In genomic region chr6:130602151-130602770, GRCh38 we compare ENCODE assay signal across 11 cellular contexts.
A peak's percentile ranks its signal among the peaks of the same experiment; 100 is the strongest.
DNase-seq lines count a peak whose midpoint lies in the region; ATAC-seq, FAIRE-seq and TF ChIP-seq lines count a peak whose summit lies in the region.
"Had no signal": no experiment of that assay in that cellular context is flagged by ENCODE, and none has a peak within 500 bp of the region (broad histone marks: within the 10 kb centered on the region; RNA-seq: fewer than 3 reads in every experiment).

No MANE protein-coding gene starts in this region.

- peak overlapping the region; percentile 86 for H4K5ac ChIP-seq in IMR-90 (ENCODE audit: low read depth, low read length)

- H3K27me3 Mint-ChIP-seq in activated naive CD4-positive, alpha-beta T cell treated with anti-CD3 and anti-CD28 coated beads, Interleukin-2, amount 10 ng/mL, durations not matched to agents 7 days and 5 days: peaks cover 5% of the 10 kb centered on the region
- H3K27me3 Mint-ChIP-seq: naive B cell had no signal

- no peaks in the 10 kb centered on the region for H3K27me3 ChIP-seq in IMR-90 (ENCODE audit: control insufficient read depth, insufficient read depth, low read length)
- no peaks in the 10 kb centered on the region for H3K27me3 ChIP-seq in kidney epithelial cell (ENCODE audit: control insufficient read depth, insufficient read depth, low read length)
- H3K27me3 ChIP-seq in BE2C: no peaks in the 10 kb centered on the region

- peaks cover 13% of the 10 kb centered on the region for H3K4me1 Mint-ChIP-seq in activated naive CD4-positive, alpha-beta T cell treated with anti-CD3 and anti-CD28 coated beads, Interleukin-2, amount 10 ng/mL, durations not matched to agents 7 days and 5 days

- no peak overlapping the region for H3K4me3 ChIP-seq in IMR-90 (ENCODE audit: insufficient read depth, low read depth, low read length)
- H3K4me3 ChIP-seq in kidney epithelial cell (ENCODE audit: low read depth, low read length): no peak overlapping the region
- H3K4me3 ChIP-seq in BE2C (ENCODE audit: low read depth, low read length): no peak overlapping the region
- H3K4me3 ChIP-seq: thoracic aorta had no signal

- H3K36me3 ChIP-seq in IMR-90 (ENCODE audit: control insufficient read depth, insufficient read depth, low read length) (no peaks in the 10 kb centered on the region), kidney epithelial cell (ENCODE audit: control insufficient read depth, insufficient read depth, low read length) (no peaks in the 10 kb centered on the region), BE2C (no peaks in the 10 kb centered on the region)
- H3K36me3 ChIP-seq: thoracic aorta had no signal

- H3K56ac ChIP-seq in IMR-90 (ENCODE audit: extremely low read depth, insufficient read depth, low read length): peak overlapping the region; percentile 69

- peaks cover 2% of the 10 kb centered on the region; the same call in 1 of the 2 replicates for H3K9me3 ChIP-seq in IMR-90 (ENCODE audit: control insufficient read depth, insufficient read depth, low read length)
- no peaks in the 10 kb centered on the region for H3K9me3 ChIP-seq in BE2C
- H3K9me3 ChIP-seq: thoracic aorta had no signal

- H2BK5ac ChIP-seq in IMR-90 (ENCODE audit: low read depth, low read length, poor library complexity, severe bottlenecking): peak overlapping the region; percentile 98

- H3K27ac ChIP-seq in IMR-90 (ENCODE audit: insufficient read depth, low read length): peak overlapping the region; percentile 90
- H3K27ac ChIP-seq: thoracic aorta had no signal

- no peak overlapping the region for H3K27ac Mint-ChIP-seq in activated naive CD4-positive, alpha-beta T cell treated with anti-CD3 and anti-CD28 coated beads, Interleukin-2, amount 10 ng/mL, durations not matched to agents 7 days and 5 days

- H3K9ac ChIP-seq in IMR-90 (ENCODE audit: low read depth, low read length): no peak overlapping the region

- FAIRE-seq in GM12892 (lab: Jason Lieb, UNC): no peak

- in situ Hi-C loops in IMR-90 (cut with MboI; ENCODE audit: low sequenced_read_pairs): no loop called here

- H2BK15ac ChIP-seq in IMR-90 (ENCODE audit: low read depth, low read length): peak overlapping the region; percentile 89; the same call in 2 of the 3 replicates

- TF ChIP-seq RAD21 in IMR-90 (IDR thresholded peaks at IDR 0.05; ENCODE audit: low read length): no peak; the same call in 1 of the 2 replicates

- H3K23ac ChIP-seq in IMR-90 (ENCODE audit: low read depth, low read length): peak overlapping the region; percentile 87; the same call in 1 of the 2 replicates

- H2AK5ac ChIP-seq in IMR-90 (ENCODE audit: low read depth, low read length): peak overlapping the region; percentile 88

- BruUV-seq in IMR-90 (replicated peaks; lab: Mats Ljungman, UMichigan): no TSS peak

- peaks cover 10% of the 10 kb centered on the region for H3K9me1 ChIP-seq in IMR-90 (ENCODE audit: insufficient read depth, low read length)

- H3K4me1 ChIP-seq in IMR-90 (ENCODE audit: control insufficient read depth, insufficient read depth, low read length): peaks cover 12% of the 10 kb centered on the region
- no peaks in the 10 kb centered on the region for H3K4me1 ChIP-seq in BE2C

- peak overlapping the region; percentile 21 for H2AK9ac ChIP-seq in IMR-90 (replicated peaks; ENCODE audit: low read depth, low read length, poor library complexity)

- no peaks in the 10 kb centered on the region for H4K20me1 ChIP-seq in IMR-90 (ENCODE audit: insufficient read depth, low read length)

- no peaks in the 10 kb centered on the region for H3K79me1 ChIP-seq in IMR-90 (ENCODE audit: low read depth in 1 of 2, low read length in 2 of 2)

- no peak overlapping the region for H3K4me3 Mint-ChIP-seq in activated naive CD4-positive, alpha-beta T cell treated with anti-CD3 and anti-CD28 coated beads, Interleukin-2, amount 10 ng/mL, durations not matched to agents 7 days and 5 days

- H3K9me3 Mint-ChIP-seq in activated naive CD4-positive, alpha-beta T cell treated with anti-CD3 and anti-CD28 coated beads, Interleukin-2, amount 10 ng/mL, durations not matched to agents 7 days and 5 days: peaks cover 11% of the 10 kb centered on the region

- peak overlapping the region; percentile 83 for H4K91ac ChIP-seq in IMR-90 (ENCODE audit: insufficient read depth, low read depth, low read length)

- peak overlapping the region; percentile 90; the same call in 1 of the 2 replicates for H3K18ac ChIP-seq in IMR-90 (ENCODE audit: low read depth, low read length)

- peak overlapping the region; percentile 12; the same call in 1 of the 2 replicates for H3K4me2 ChIP-seq in IMR-90 (ENCODE audit: low read depth, low read length)

- TF ChIP-seq POLR2A in IMR-90 (IDR thresholded peaks at IDR 0.05; ENCODE audit: low read depth, low read length) (no peak), GM12892 (IDR thresholded peaks at IDR 0.05; ENCODE audit: low read depth, low read length) (no peak)

- POLR2A ChIA-PET in IMR-90 (lab: Charles Lee; ENCODE audit: unreplicated experiment): interaction anchor here (0.6 kb wide), 1 partner anchor 74 kb away, joined by 5 read pairs; no protein-coding TSS in a partner anchor

- H2BK120ac ChIP-seq in IMR-90 (ENCODE audit: low read depth, low read length): peak overlapping the region; percentile 98

- H2AFZ ChIP-seq in IMR-90 (replicated peaks; ENCODE audit: low read length, poor library complexity): peak overlapping the region; percentile 69

- TF ChIP-seq CTCF in AG09319 (IDR thresholded peaks at IDR 0.05; ENCODE audit: low read depth, low read length) (no peak), IMR-90 (conservative IDR thresholded peaks at IDR 0.05; ENCODE audit: low read depth, low read length) (no peak), kidney epithelial cell (IDR thresholded peaks at IDR 0.05; ENCODE audit: insufficient read depth, low read length, poor library complexity, severe bottlenecking) (no peak), BE2C (IDR thresholded peaks at IDR 0.05; ENCODE audit: low read depth, low read length) (no peak)

- H4K8ac ChIP-seq in IMR-90 (ENCODE audit: low read depth in 2 of 2, low read length in 2 of 2): peak overlapping the region; percentile 88 to 92

- peak; percentile 84 for ATAC-seq in IMR-90 (ENCODE audit: low read depth)
- ATAC-seq in GM18858 (IDR thresholded peaks at IDR 0.05; ENCODE audit: unreplicated experiment): no peak

- peak overlapping the region; percentile 96 for H2BK20ac ChIP-seq in IMR-90 (ENCODE audit: low read depth, low read length)

- peak overlapping the region; percentile 92 for H3K4ac ChIP-seq in IMR-90 (ENCODE audit: low read depth, low read length)

- H3K14ac ChIP-seq in IMR-90 (replicated peaks; ENCODE audit: low read depth, low read length): peak overlapping the region; percentile 70

- DNase-seq in AG09319 (ENCODE audit: extremely low read depth, low read depth) (peak; percentile 73), IMR-90 (peak; percentile 98), kidney epithelial cell (ENCODE audit: low read depth) (peak; percentile 96), GM12892 (ENCODE audit: insufficient read length) (no peak), iPS-NIHi11 (ENCODE audit: low spot score) (no peak), BE2C (no peak)
- peak; percentile 21 for DNase-seq in activated naive CD4-positive, alpha-beta T cell treated with anti-CD3 and anti-CD28 coated beads, Interleukin-2, amount 10 ng/mL, durations not matched to agents 7 days and 5 days
- DNase-seq: naive B cell, SHP77 treated with DMSO at 0.1 percent for 48 hours had no signal

- 50% methylated on average over 2 of the region's 8 CpGs; no CpG with 5 or more reads in 1 of the 2 experiments for WGBS in IMR-90 (ENCODE audit: extremely low coverage in 2 of 2, insufficient read length in 1 of 2), 2 experiments

- CTCF ChIA-PET in IMR-90 (lab: Yijun Ruan, JAX): no interaction called here
- CTCF ChIA-PET in activated naive CD4-positive, alpha-beta T cell treated with anti-CD3 and anti-CD28 coated beads, Interleukin-2, amount 10 ng/mL, durations not matched to agents 7 days and 5 days (lab: Charles Lee): no interaction called here

- intact Hi-C loops in IMR-90 (cut with micrococcal nuclease): loop anchor here (2.0 kb wide), 1 partner anchor 237 kb away; no protein-coding TSS in a partner anchor

- dilution Hi-C loops in IMR-90 (cut with HindIII; ENCODE audit: low sequenced_read_pairs, unreplicated experiment): no loop called here

- peaks cover 3% of the 10 kb centered on the region for H3K36me3 Mint-ChIP-seq in activated naive CD4-positive, alpha-beta T cell treated with anti-CD3 and anti-CD28 coated beads, Interleukin-2, amount 10 ng/mL, durations not matched to agents 7 days and 5 days
- H3K36me3 Mint-ChIP-seq: naive B cell had no signal

TF ChIP-seq in IMR-90, 13 proteins besides CTCF, POLR2A, EP300 and RAD21:
- TF ChIP-seq USF2 (IDR thresholded peaks at IDR 0.05; ENCODE audit: low read depth, low read length): peak; percentile 18; the same call in 1 of the 2 replicates
- peak; percentile 28 for TF ChIP-seq MAFK (IDR thresholded peaks at IDR 0.05; ENCODE audit: low read depth, low read length)
- TF ChIP-seq CEBPB (IDR thresholded peaks at IDR 0.05; ENCODE audit: low read depth, low read length): peak; percentile 17; the same call in 1 of the 2 replicates
- TF ChIP-seq FOS (IDR thresholded peaks at IDR 0.05; ENCODE audit: low read depth, low read length): peak; percentile 91
- TF ChIP-seq BHLHE40 (IDR thresholded peaks at IDR 0.05; ENCODE audit: low read depth, low read length): peak; percentile 92
- TF ChIP-seq CHD1 (IDR thresholded peaks at IDR 0.05; ENCODE audit: low read depth, low read length): no peak

Comparison
In these comparisons a context has a peak if more than half of its experiments do, and no peak if none do; other contexts are left out.
1. DNase-seq: peak in AG09319 (single experiment), IMR-90 (single experiment), activated naive CD4-positive, alpha-beta T cell treated with anti-CD3 and anti-CD28 coated beads, Interleukin-2, amount 10 ng/mL, durations not matched to agents 7 days and 5 days (single experiment) and kidney epithelial cell (single experiment); none in GM12892 (single experiment), iPS-NIHi11 (single experiment) and BE2C (single experiment).